Comparison of ENCODE assay signal across 8 cellular contexts in genomic region chr14:75126121-75126544, GRCh38. TPM values are rescaled to one million over a fixed set of nuclear protein-coding genes. Genes with fewer than 3 reads are reported as not detected.
A peak's percentile ranks its signal among the peaks of the same experiment; 100 is the strongest.
DNase-seq lines count a peak whose midpoint lies in the region; ATAC-seq, FAIRE-seq and TF ChIP-seq lines count a peak whose summit lies in the region.

No MANE protein-coding gene starts in this region.

- no peak for FAIRE-seq in HepG2 (lab: Jason Lieb, UNC)
- FAIRE-seq in urothelium cell line (lab: Jason Lieb, UNC) = no peak

- TF ChIP-seq CTCF in adrenal gland (IDR thresholded peaks at IDR 0.05) (no peak), HepG2 (CRISPR knock-in tag; IDR thresholded peaks at IDR 0.05) (no peak), upper lobe of left lung (IDR thresholded peaks at IDR 0.05) (no peak)

- H3K4me3 ChIP-seq in adrenal gland (peak overlapping the region in 3 of 4 donors; percentile 37 to 84 (median 61)), HepG2 (replicated peaks in 1 of 3; ENCODE audit: insufficient read depth in 1 of 3, low read depth in 2 of 3, low read length in 3 of 3) (peak overlapping the region; percentile 83 to 90 (median 84)), upper lobe of left lung (peak overlapping the region; percentile 71 to 86 (median 76))

- in situ Hi-C loops in HepG2 (cut with HindIII; ENCODE audit: extremely low pct_ligation_motif_present, low pct_unique_long_range_greater_than_20kb) = loop anchor here (10.0 kb wide), 1 partner anchor 359 kb away; no protein-coding TSS in a partner anchor

- BruUV-seq in HepG2 (replicated peaks; lab: Mats Ljungman, UMichigan) = no TSS peak

- peak; percentile 2 for ATAC-seq in HG03457 (IDR thresholded peaks at IDR 0.05; ENCODE audit: unreplicated experiment)
- ATAC-seq in HepG2 = no peak
- ATAC-seq in upper lobe of left lung (ENCODE audit: low FRiP score in 2 of 2) = no peak
- ATAC-seq in activated CD4-positive, CD25-positive, alpha-beta regulatory T cell treated with anti-CD3 and anti-CD28 coated beads, Interleukin-2, amount 50 U/mL, for 24 hours = no peak
- no peak for ATAC-seq in GM18907 (IDR thresholded peaks at IDR 0.05; ENCODE audit: unreplicated experiment)

- TF ChIP-seq EP300 in HepG2 (IDR thresholded peaks at IDR 0.05; ENCODE audit: low read depth in 2 of 2, low read length in 2 of 2) (no peak), HepG2 (CRISPR knock-in tag; IDR thresholded peaks at IDR 0.05; ENCODE audit: borderline replicate concordance) (no peak), upper lobe of left lung (IDR thresholded peaks at IDR 0.05) (no peak)

- TF ChIP-seq POLR2A in adrenal gland (IDR thresholded peaks at IDR 0.05) = no peak
- TF ChIP-seq POLR2A in HepG2 (IDR thresholded peaks at IDR 0.05; ENCODE audit: insufficient read depth in 1 of 2, low read depth in 2 of 2, low read length in 2 of 2) = no peak
- no peak for TF ChIP-seq POLR2A in upper lobe of left lung (IDR thresholded peaks at IDR 0.05)

- CTCF ChIA-PET in HepG2 (lab: Yijun Ruan, JAX; ENCODE audit: low intra/inter-chr PET ratio, low total read pairs) = no interaction called here

- H3K4me1 ChIP-seq in adrenal gland (replicated peaks in 1 of 2) (peaks cover 11 to 43% of the 10 kb centered on the region in 2 donors), HepG2 (ENCODE audit: insufficient read depth, low read length) (peaks cover 26% of the 10 kb centered on the region), upper lobe of left lung (peaks cover 22 to 47% (median 34%) of the 10 kb centered on the region in 4 donors)

- H4K20me1 ChIP-seq in HepG2 (ENCODE audit: insufficient read depth, low read length) = no peaks in the 10 kb centered on the region

- peaks cover 26% of the 10 kb centered on the region for H3K79me2 ChIP-seq in HepG2 (ENCODE audit: insufficient read depth, low read length)

- 1 to 6% (median 2%) methylated on average over 6 of the region's 6 CpGs for WGBS in adrenal gland, 4 donors
- 0% methylated on average over 6 of the region's 6 CpGs for WGBS in HepG2 (ENCODE audit: low lambda C conversion rate)
- 1 to 4% methylated on average over 6 of the region's 6 CpGs for WGBS in upper lobe of left lung, 2 donors

- POLR2A ChIA-PET in HepG2 (lab: Yijun Ruan, JAX) = interaction anchor here (0.9 to 2.7 kb wide), 9 partner anchors 8 to 535 kb away, joined by 3 to 14 read pairs (median 4); partner anchors contain the start of genes ERG28, TTLL5, YLPM1 and ZC2HC1C

- DNase-seq in AG08396 (ENCODE audit: low spot score) = peak; percentile 12
- DNase-seq in adrenal gland = no peak
- DNase-seq in HepG2 (ENCODE audit: low spot score) = no peak
- no peak for DNase-seq in upper lobe of left lung
- DNase-seq in urothelium cell line (ENCODE audit: low spot score) = no peak

- H3K4me2 ChIP-seq in HepG2 (ENCODE audit: low read depth, low read length) = peak overlapping the region; percentile 87

- H3K9me3 ChIP-seq in adrenal gland (replicated peaks in 1 of 3) (no peaks in the 10 kb centered on the region), HepG2 (ENCODE audit: low read length) (no peaks in the 10 kb centered on the region), upper lobe of left lung (no peaks in the 10 kb centered on the region)

- H3K27me3 ChIP-seq in adrenal gland (no peaks in the 10 kb centered on the region), HepG2 (ENCODE audit: control insufficient read depth in 1 of 2, insufficient read depth in 2 of 2, low read length in 2 of 2) (no peaks in the 10 kb centered on the region; a peak in 1 of 5 replicates), upper lobe of left lung (no peaks in the 10 kb centered on the region)

- TF ChIP-seq RAD21 in HepG2 (CRISPR knock-in tag; IDR thresholded peaks at IDR 0.05) = no peak

- H3K27ac ChIP-seq in adrenal gland (peak overlapping the region in 4 of 5 donors; percentile 89 to 96 (median 94)), HepG2 (ENCODE audit: extremely low read length, insufficient read depth, low read length) (peak overlapping the region; percentile 95), upper lobe of left lung (peak overlapping the region; percentile 94 to 99 (median 97))

- intact Hi-C loops in adrenal gland (cut with DNase I) (no loop called here), HepG2 (cut with micrococcal nuclease; ENCODE audit: unreplicated experiment) (no loop called here)

- peaks cover 0 to 7% of the 10 kb centered on the region in 2 donors for H3K36me3 ChIP-seq in adrenal gland (replicated peaks in 1 of 2)
- peaks cover 0 to 4% of the 10 kb centered on the region in 2 experiments; a peak in 3 of 5 replicates for H3K36me3 ChIP-seq in HepG2 (replicated peaks in 1 of 2; ENCODE audit: control insufficient read depth in 1 of 2, insufficient read depth in 2 of 2, low read length in 2 of 2)
- peaks cover 0 to 13% (median 0%) of the 10 kb centered on the region in 4 donors for H3K36me3 ChIP-seq in upper lobe of left lung

- no peak overlapping the region for H2AFZ ChIP-seq in HepG2 (ENCODE audit: low read length)

- peak overlapping the region; percentile 96 for H3K9ac ChIP-seq in HepG2 (ENCODE audit: insufficient read depth, low read depth, low read length)

RNA-seq across cellular contexts. Expression of gene NEK9, which starts 0.7 kb away (rescaled TPM):
- total RNA-seq in adrenal gland (100 to 1,000 TPM in 4 of 8 donors, 10 to 100 TPM in 4; 66.9 to 165 (median 92.9) TPM), HepG2 (2016; rRNA removed; fragmentation: Illumina TruSeq; extraction: Trizol) (16.5 and 29.4 TPM in 2 replicates), upper lobe of left lung (10 to 100 TPM; 37.5 to 96.4 (median 78.9) TPM)
- polyA plus RNA-seq in adrenal gland (10 to 100 TPM; 51.7 to 73.6 (median 62.6) TPM), HepG2 (2011; rRNA removed) (27.3 and 32.1 TPM in 2 replicates)
- total RNA-seq in HepG2 (2016; cell fraction: cytosol; rRNA removed; fragmentation: Illumina TruSeq; extraction: Trizol; ENCODE audit: low read depth) = 8.6 and 9.3 TPM in 2 replicates
- 17.5 and 29.6 TPM in 2 replicates for total RNA-seq in HepG2 (2016; cell fraction: insoluble cytoplasmic fraction; rRNA removed; fragmentation: Illumina TruSeq; extraction: Trizol)
- 11.8 and 12.2 TPM in 2 replicates for total RNA-seq in HepG2 (2016; cell fraction: membrane; rRNA removed; fragmentation: Illumina TruSeq; extraction: Trizol)
- 25.2 and 29.4 TPM in 2 replicates for total RNA-seq in HepG2 (2016; cell fraction: nucleus; rRNA removed; fragmentation: Illumina TruSeq; extraction: Trizol)
- 17.4 and 19.0 TPM in 2 replicates for polyA plus RNA-seq in HepG2 (2011; cell fraction: cytosol; rRNA removed)
- polyA plus RNA-seq in HepG2 (2011; cell fraction: nucleus; rRNA removed) = 69.4 and 74.5 TPM in 2 replicates
- polyA plus RNA-seq in HepG2 (2012) = 30.8 and 31.9 TPM in 2 replicates
- 0.96 and 1.7 TPM in 2 replicates for polyA plus RNA-seq in HepG2 (2016; cell fraction: cytosol; fragmentation: Illumina TruSeq; extraction: Trizol; ENCODE audit: low read depth)
- 32.5 and 34.6 TPM in 2 replicates for polyA plus RNA-seq in HepG2 (2016; cell fraction: insoluble cytoplasmic fraction; fragmentation: Illumina TruSeq; extraction: Trizol; ENCODE audit: low read depth)
- polyA plus RNA-seq in HepG2 (2016; cell fraction: membrane; fragmentation: Illumina TruSeq; extraction: Trizol; ENCODE audit: low read depth) = 4.7 and 5.0 TPM in 2 replicates
- 60.6 and 64.1 TPM in 2 replicates for polyA plus RNA-seq in HepG2 (2016; cell fraction: nucleus; fragmentation: Illumina TruSeq; extraction: Trizol; ENCODE audit: insufficient read depth, low read depth)
- 33.3 and 65.4 TPM in 2 replicates for polyA minus RNA-seq in HepG2 (2011; rRNA and poly(A)+ RNA removed; ENCODE audit: low replicate concordance)
- 16.4 and 19.4 TPM in 2 replicates for polyA minus RNA-seq in HepG2 (2011; cell fraction: cytosol; rRNA and poly(A)+ RNA removed)
- polyA minus RNA-seq in HepG2 (2011; cell fraction: nucleus; rRNA and poly(A)+ RNA removed) = 42.6 and 47.6 TPM in 2 replicates

RNA-seq across cellular contexts. Expression of gene TMED10, which starts 50.3 kb away (rescaled TPM):
- total RNA-seq in adrenal gland (100 to 1,000 TPM; 156 to 509 (median 319) TPM), HepG2 (2016; rRNA removed; fragmentation: Illumina TruSeq; extraction: Trizol) (183 and 311 TPM in 2 replicates), upper lobe of left lung (100 to 1,000 TPM in 4 of 6 donors, 10 to 100 TPM in 2; 72.3 to 314 (median 186) TPM)
- polyA plus RNA-seq in adrenal gland (100 to 1,000 TPM in 1 of 3 donors, 10 to 100 TPM in 2; 33.7 to 532 (median 65.3) TPM), HepG2 (2011; rRNA removed) (292 and 377 TPM in 2 replicates)
- 31.8 and 36.6 TPM in 2 replicates for total RNA-seq in HepG2 (2016; cell fraction: cytosol; rRNA removed; fragmentation: Illumina TruSeq; extraction: Trizol; ENCODE audit: low read depth)
- 191 and 318 TPM in 2 replicates for total RNA-seq in HepG2 (2016; cell fraction: insoluble cytoplasmic fraction; rRNA removed; fragmentation: Illumina TruSeq; extraction: Trizol)
- 62.0 and 63.6 TPM in 2 replicates for total RNA-seq in HepG2 (2016; cell fraction: membrane; rRNA removed; fragmentation: Illumina TruSeq; extraction: Trizol)
- total RNA-seq in HepG2 (2016; cell fraction: nucleus; rRNA removed; fragmentation: Illumina TruSeq; extraction: Trizol) = 252 and 291 TPM in 2 replicates
- polyA plus RNA-seq in HepG2 (2011; cell fraction: cytosol; rRNA removed) = 308 and 326 TPM in 2 replicates
- polyA plus RNA-seq in HepG2 (2011; cell fraction: nucleus; rRNA removed) = 81.4 and 84.1 TPM in 2 replicates
- 131 and 139 TPM in 2 replicates for polyA plus RNA-seq in HepG2 (2012)
- polyA plus RNA-seq in HepG2 (2016; cell fraction: cytosol; fragmentation: Illumina TruSeq; extraction: Trizol; ENCODE audit: low read depth) = 36.6 and 41.3 TPM in 2 replicates
- 162 and 165 TPM in 2 replicates for polyA plus RNA-seq in HepG2 (2016; cell fraction: insoluble cytoplasmic fraction; fragmentation: Illumina TruSeq; extraction: Trizol; ENCODE audit: low read depth)
- 58.6 and 59.0 TPM in 2 replicates for polyA plus RNA-seq in HepG2 (2016; cell fraction: membrane; fragmentation: Illumina TruSeq; extraction: Trizol; ENCODE audit: low read depth)
- polyA plus RNA-seq in HepG2 (2016; cell fraction: nucleus; fragmentation: Illumina TruSeq; extraction: Trizol; ENCODE audit: insufficient read depth, low read depth) = 306 and 326 TPM in 2 replicates
- 546 and 919 TPM in 2 replicates for polyA minus RNA-seq in HepG2 (2011; rRNA and poly(A)+ RNA removed; ENCODE audit: low replicate concordance)
- 247 and 332 TPM in 2 replicates for polyA minus RNA-seq in HepG2 (2011; cell fraction: cytosol; rRNA and poly(A)+ RNA removed)
- polyA minus RNA-seq in HepG2 (2011; cell fraction: nucleus; rRNA and poly(A)+ RNA removed) = 78.8 and 85.5 TPM in 2 replicates

RNA-seq across cellular contexts. Expression of gene ZC2HC1C, which starts 56.7 kb away (rescaled TPM):
- total RNA-seq in adrenal gland (1 to 10 TPM; 1.9 to 9.5 (median 5.6) TPM), HepG2 (2016; rRNA removed; fragmentation: Illumina TruSeq; extraction: Trizol) (3.3 and 5.3 TPM in 2 replicates), upper lobe of left lung (10 to 100 TPM in 3 of 6 donors, 1 to 10 TPM in 3; 3.2 to 21.0 (median 9.7) TPM)
- polyA plus RNA-seq in adrenal gland (10 to 100 TPM in 1 of 3 donors, 1 to 10 TPM in 2; 6.1 to 12.1 (median 6.8) TPM), HepG2 (2011; rRNA removed) (3.0 and 3.5 TPM in 2 replicates)
- total RNA-seq in HepG2 (2016; cell fraction: cytosol; rRNA removed; fragmentation: Illumina TruSeq; extraction: Trizol; ENCODE audit: low read depth) = 2.6 and 3.3 TPM in 2 replicates
- total RNA-seq in HepG2 (2016; cell fraction: insoluble cytoplasmic fraction; rRNA removed; fragmentation: Illumina TruSeq; extraction: Trizol) = 4.5 and 4.8 TPM in 2 replicates
- total RNA-seq in HepG2 (2016; cell fraction: membrane; rRNA removed; fragmentation: Illumina TruSeq; extraction: Trizol) = 3.8 and 4.6 TPM in 2 replicates
- total RNA-seq in HepG2 (2016; cell fraction: nucleus; rRNA removed; fragmentation: Illumina TruSeq; extraction: Trizol) = 3.6 and 5.8 TPM in 2 replicates
- polyA plus RNA-seq in HepG2 (2011; cell fraction: cytosol; rRNA removed) = 1.7 and 2.1 TPM in 2 replicates
- 2.1 and 3.0 TPM in 2 replicates for polyA plus RNA-seq in HepG2 (2011; cell fraction: nucleus; rRNA removed)
- polyA plus RNA-seq in HepG2 (2012) = 1.5 and 2.4 TPM in 2 replicates
- polyA plus RNA-seq in HepG2 (2016; cell fraction: cytosol; fragmentation: Illumina TruSeq; extraction: Trizol; ENCODE audit: low read depth) = 1.6 and 1.9 TPM in 2 replicates
- 4.5 and 6.0 TPM in 2 replicates for polyA plus RNA-seq in HepG2 (2016; cell fraction: insoluble cytoplasmic fraction; fragmentation: Illumina TruSeq; extraction: Trizol; ENCODE audit: low read depth)
- 1.8 and 2.2 TPM in 2 replicates for polyA plus RNA-seq in HepG2 (2016; cell fraction: membrane; fragmentation: Illumina TruSeq; extraction: Trizol; ENCODE audit: low read depth)
- polyA plus RNA-seq in HepG2 (2016; cell fraction: nucleus; fragmentation: Illumina TruSeq; extraction: Trizol; ENCODE audit: insufficient read depth, low read depth) = 4.8 and 5.3 TPM in 2 replicates
- polyA minus RNA-seq in HepG2 (2011; rRNA and poly(A)+ RNA removed; ENCODE audit: low replicate concordance) = 0.82 and 0.98 TPM in 2 replicates
- polyA minus RNA-seq in HepG2 (2011; cell fraction: cytosol; rRNA and poly(A)+ RNA removed) = 0.88 and 1.5 TPM in 2 replicates
- polyA minus RNA-seq in HepG2 (2011; cell fraction: nucleus; rRNA and poly(A)+ RNA removed) = 2.4 and 4.8 TPM in 2 replicates
